In the genomic region with DNA sequence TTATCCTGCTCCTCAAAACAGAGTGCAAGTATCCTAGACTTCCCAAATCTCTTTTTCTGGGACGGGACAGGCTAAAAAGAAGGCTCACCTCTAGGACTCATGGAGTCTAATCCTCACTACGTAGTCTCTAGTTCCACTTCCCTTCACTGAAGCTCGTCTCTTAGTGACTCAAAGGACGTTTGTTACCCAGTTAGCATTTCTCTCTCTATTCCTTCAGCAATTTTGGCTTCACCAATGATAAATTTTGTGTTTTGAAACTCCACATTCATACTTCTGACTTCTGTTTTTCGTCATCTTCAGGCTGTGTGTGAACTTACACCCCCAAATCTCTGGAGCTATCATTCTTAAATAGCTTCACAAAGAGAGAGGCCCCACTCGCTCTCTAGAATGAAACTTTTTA, we compare ENCODE assay signal across 17 cellular contexts.
DNase-seq lines count a peak whose midpoint lies in the region; ATAC-seq and TF ChIP-seq lines count a peak whose summit lies in the region.
"Had no signal": no experiment of that assay in that cellular context is flagged by ENCODE, and none has a peak within 500 bp of the region (broad histone marks: within the 10 kb centered on the region; RNA-seq: fewer than 3 reads in every experiment).

No MANE protein-coding gene starts in this region.

- DNase-seq in PC-9 (no peak), A673 (ENCODE audit: low spot score) (no peak), NCI-H748 (lab: John Stamatoyannopoulos, UW; ENCODE audit: unreplicated experiment) (no peak)
- DNase-seq in activated T-helper 1 cell treated with anti-CD3 and anti-CD28 coated beads, Interleukin-12 subunit alpha, Interleukin-12 subunit beta, Interleukin-2, Interleukin-4 antibody, amounts not matched to agents 30 ng/mL and 10 ng/mL and 1 ng/mL, durations not matched to agents 14 hours and 24 hours and 36 hours (ENCODE audit: low spot score): no peak
- DNase-seq in T-helper 2 cell treated with Interferon-gamma antibody and Interleukin-4, amounts not matched to agents 5 μg/mL and 100 μg/mL, for 36 hours (ENCODE audit: low spot score): no peak
- DNase-seq: activated CD4-positive, alpha-beta memory T cell treated with anti-CD3 and anti-CD28 coated beads, Interleukin-2, amount 10 ng/mL, durations not matched to agents 7 days and 5 days; activated effector memory CD4-positive, alpha-beta T cell treated with Interleukin-2 at 50 U/mL for 16 hours; dorsolateral prefrontal cortex; H7; NCI-H2029 treated with DMSO at 0.1 percent for 48 hours; SIG-M5; stimulated activated CD4-positive, alpha-beta T cell treated with anti-CD3 and anti-CD28 coated beads, Interleukin-1b, Interleukin-23, amount 100 ng/mL, for 48 hours had no signal

- H3K4me1 Mint-ChIP-seq in activated T-helper 1 cell treated with anti-CD3 and anti-CD28 coated beads, Interleukin-12 subunit alpha, Interleukin-12 subunit beta, Interleukin-2, Interleukin-4 antibody, amounts not matched to agents 30 ng/mL and 10 ng/mL and 1 ng/mL, durations not matched to agents 14 hours and 24 hours and 36 hours (ENCODE audit: low read depth): no peaks in the 10 kb centered on the region
- no peaks in the 10 kb centered on the region for H3K4me1 Mint-ChIP-seq in T-helper 2 cell treated with Interferon-gamma antibody and Interleukin-4, amounts not matched to agents 5 μg/mL and 100 μg/mL, for 36 hours (ENCODE audit: low read depth)
- H3K4me1 Mint-ChIP-seq: activated CD4-positive, alpha-beta memory T cell treated with anti-CD3 and anti-CD28 coated beads, Interleukin-2, amount 10 ng/mL, durations not matched to agents 7 days and 5 days; B cell; nephron had no signal

- H3K27me3 ChIP-seq in PC-9 (ENCODE audit: insufficient read depth, low read depth) (no peaks in the 10 kb centered on the region), A673 (replicated peaks; ENCODE audit: insufficient read depth, low read depth, low read length, poor library complexity) (no peaks in the 10 kb centered on the region)
- H3K27me3 ChIP-seq: dorsolateral prefrontal cortex had no signal

- H3K27ac ChIP-seq in PC-9: no peak overlapping the region
- H3K27ac ChIP-seq in A673 (ENCODE audit: low read depth, low read length, poor library complexity, severe bottlenecking): no peak overlapping the region
- H3K27ac ChIP-seq: dorsolateral prefrontal cortex had no signal

- H3K4me3 Mint-ChIP-seq in activated T-helper 1 cell treated with anti-CD3 and anti-CD28 coated beads, Interleukin-12 subunit alpha, Interleukin-12 subunit beta, Interleukin-2, Interleukin-4 antibody, amounts not matched to agents 30 ng/mL and 10 ng/mL and 1 ng/mL, durations not matched to agents 14 hours and 24 hours and 36 hours: no peak overlapping the region
- no peak overlapping the region for H3K4me3 Mint-ChIP-seq in T-helper 2 cell treated with Interferon-gamma antibody and Interleukin-4, amounts not matched to agents 5 μg/mL and 100 μg/mL, for 36 hours
- H3K4me3 Mint-ChIP-seq: activated CD4-positive, alpha-beta memory T cell treated with anti-CD3 and anti-CD28 coated beads, Interleukin-2, amount 10 ng/mL, durations not matched to agents 7 days and 5 days; B cell; nephron had no signal

- no peaks in the 10 kb centered on the region for H3K36me3 ChIP-seq in PC-9 (ENCODE audit: low read depth)
- H3K36me3 ChIP-seq in A673 (ENCODE audit: insufficient read depth, low read length, poor library complexity, severe bottlenecking): no peaks in the 10 kb centered on the region

- H3K9me2 ChIP-seq in PC-9 (ENCODE audit: insufficient read depth): no peaks in the 10 kb centered on the region; the same call in 1 of the 2 replicates

- no peaks in the 10 kb centered on the region for H3K27me3 Mint-ChIP-seq in activated T-helper 1 cell treated with anti-CD3 and anti-CD28 coated beads, Interleukin-12 subunit alpha, Interleukin-12 subunit beta, Interleukin-2, Interleukin-4 antibody, amounts not matched to agents 30 ng/mL and 10 ng/mL and 1 ng/mL, durations not matched to agents 14 hours and 24 hours and 36 hours (ENCODE audit: insufficient read depth)
- H3K27me3 Mint-ChIP-seq in T-helper 2 cell treated with Interferon-gamma antibody and Interleukin-4, amounts not matched to agents 5 μg/mL and 100 μg/mL, for 36 hours (ENCODE audit: low read depth): no peaks in the 10 kb centered on the region
- H3K27me3 Mint-ChIP-seq: activated CD4-positive, alpha-beta memory T cell treated with anti-CD3 and anti-CD28 coated beads, Interleukin-2, amount 10 ng/mL, durations not matched to agents 7 days and 5 days; B cell had no signal

- H3K4me3 ChIP-seq in PC-9 (no peak overlapping the region), A673 (ENCODE audit: low read depth, low read length, poor library complexity, severe bottlenecking) (no peak overlapping the region)
- H3K4me3 ChIP-seq: dorsolateral prefrontal cortex had no signal

- BruUV-seq in PC-9 (replicated peaks; lab: Mats Ljungman, UMichigan) (no TSS peak), A673 (replicated peaks; lab: Mats Ljungman, UMichigan) (no TSS peak)

- intact Hi-C loops in PC-9 (cut with micrococcal nuclease; ENCODE audit: unreplicated experiment) (no loop called here), A673 (cut with micrococcal nuclease; ENCODE audit: unreplicated experiment) (no loop called here)
- intact Hi-C loops in activated T-helper 1 cell treated with anti-CD3 and anti-CD28 coated beads, Interleukin-12 subunit alpha, Interleukin-12 subunit beta, Interleukin-2, Interleukin-4 antibody, amounts not matched to agents 30 ng/mL and 10 ng/mL and 1 ng/mL, durations not matched to agents 14 hours and 24 hours and 36 hours (cut with micrococcal nuclease): no loop called here

- H3K9me3 ChIP-seq in PC-9 (ENCODE audit: insufficient read depth, low read depth) (peaks cover 4% of the 10 kb centered on the region; the same call in 1 of the 2 replicates), A673 (ENCODE audit: low read depth, low read length, poor library complexity, severe bottlenecking) (no peaks in the 10 kb centered on the region)

- no peaks in the 10 kb centered on the region for H3K36me3 Mint-ChIP-seq in activated T-helper 1 cell treated with anti-CD3 and anti-CD28 coated beads, Interleukin-12 subunit alpha, Interleukin-12 subunit beta, Interleukin-2, Interleukin-4 antibody, amounts not matched to agents 30 ng/mL and 10 ng/mL and 1 ng/mL, durations not matched to agents 14 hours and 24 hours and 36 hours (ENCODE audit: low read depth)
- no peaks in the 10 kb centered on the region for H3K36me3 Mint-ChIP-seq in T-helper 2 cell treated with Interferon-gamma antibody and Interleukin-4, amounts not matched to agents 5 μg/mL and 100 μg/mL, for 36 hours (ENCODE audit: low read depth)

- no peak overlapping the region for H3K27ac Mint-ChIP-seq in activated T-helper 1 cell treated with anti-CD3 and anti-CD28 coated beads, Interleukin-12 subunit alpha, Interleukin-12 subunit beta, Interleukin-2, Interleukin-4 antibody, amounts not matched to agents 30 ng/mL and 10 ng/mL and 1 ng/mL, durations not matched to agents 14 hours and 24 hours and 36 hours
- no peak overlapping the region for H3K27ac Mint-ChIP-seq in T-helper 2 cell treated with Interferon-gamma antibody and Interleukin-4, amounts not matched to agents 5 μg/mL and 100 μg/mL, for 36 hours
- H3K27ac Mint-ChIP-seq: activated CD4-positive, alpha-beta memory T cell treated with anti-CD3 and anti-CD28 coated beads, Interleukin-2, amount 10 ng/mL, durations not matched to agents 7 days and 5 days; B cell; nephron had no signal

- no peaks in the 10 kb centered on the region for H3F3A ChIP-seq in PC-9 (ENCODE audit: insufficient read depth, low read depth)

- ATAC-seq in GM18499 (IDR thresholded peaks at IDR 0.05; ENCODE audit: insufficient read depth, unreplicated experiment) (peak; percentile 52), GM19468 (IDR thresholded peaks at IDR 0.05; ENCODE audit: extremely low read depth, unreplicated experiment) (peak; percentile 41), HG03025 (IDR thresholded peaks at IDR 0.05; ENCODE audit: low FRiP score, unreplicated experiment) (peak; percentile 55)

- H3K4me1 ChIP-seq in PC-9 (replicated peaks; ENCODE audit: insufficient read depth) (no peaks in the 10 kb centered on the region), A673 (ENCODE audit: insufficient read depth, low read length, poor library complexity, severe bottlenecking) (no peaks in the 10 kb centered on the region)

- H3K4me2 ChIP-seq in PC-9: no peak overlapping the region

- CTCF ChIA-PET in PC-9 (lab: Charles Lee): no interaction called here
- CTCF ChIA-PET in A673 (lab: Charles Lee): no interaction called here

- H3K79me2 ChIP-seq in PC-9 (ENCODE audit: low read depth): no peaks in the 10 kb centered on the region

- H4K20me1 ChIP-seq in PC-9 (ENCODE audit: insufficient read depth): no peaks in the 10 kb centered on the region

- TF ChIP-seq CTCF in PC-9 (conservative IDR thresholded peaks at IDR 0.05) (no peak), A673 (conservative IDR thresholded peaks at IDR 0.05; ENCODE audit: low read depth, low read length) (no peak)

- H3K9me3 Mint-ChIP-seq in activated T-helper 1 cell treated with anti-CD3 and anti-CD28 coated beads, Interleukin-12 subunit alpha, Interleukin-12 subunit beta, Interleukin-2, Interleukin-4 antibody, amounts not matched to agents 30 ng/mL and 10 ng/mL and 1 ng/mL, durations not matched to agents 14 hours and 24 hours and 36 hours: no peaks in the 10 kb centered on the region
- no peaks in the 10 kb centered on the region for H3K9me3 Mint-ChIP-seq in T-helper 2 cell treated with Interferon-gamma antibody and Interleukin-4, amounts not matched to agents 5 μg/mL and 100 μg/mL, for 36 hours
- H3K9me3 Mint-ChIP-seq: nephron had no signal

- POLR2A ChIA-PET in PC-9 (lab: Charles Lee; ENCODE audit: unreplicated experiment): no interaction called here
- POLR2A ChIA-PET in A673 (lab: Charles Lee; ENCODE audit: low non-redundant PET): no interaction called here

- peak overlapping the region; percentile 30; the same call in 1 of the 2 replicates for H2AFZ ChIP-seq in PC-9
